20 cellular contexts compared by ENCODE assay signal in genomic region chrX:150100261-150100660, GRCh38.
A peak's percentile ranks its signal among the peaks of the same experiment; 100 is the strongest.
DNase-seq lines count a peak whose midpoint lies in the region; FAIRE-seq and TF ChIP-seq lines count a peak whose summit lies in the region.
"Had no signal": no experiment of that assay in that cellular context is flagged by ENCODE, and none has a peak within 500 bp of the region (broad histone marks: within the 10 kb centered on the region; RNA-seq: fewer than 3 reads in every experiment).

No MANE protein-coding gene starts in this region.

- no peak overlapping the region for H3K18ac ChIP-seq in trophoblast cell (ENCODE audit: low read length)

- H2AK5ac ChIP-seq in trophoblast cell (ENCODE audit: low read length) = no peak overlapping the region

- no peak overlapping the region for H4K91ac ChIP-seq in trophoblast cell (ENCODE audit: low read depth, low read length)

- H3K27ac ChIP-seq in GM23248 = no peak overlapping the region
- H3K27ac ChIP-seq in astrocyte (ENCODE audit: low read depth, low read length) = no peak overlapping the region
- H3K27ac ChIP-seq in trophoblast cell (ENCODE audit: low read depth, low read length) = no peak overlapping the region
- H3K27ac ChIP-seq in smooth muscle cell (ENCODE audit: low read depth) = no peak overlapping the region
- H3K27ac ChIP-seq: 22Rv1; BLaER1 treated with 17β-estradiol and CSF1 and Interleukin-3, amounts not matched to agents 10 nM and 100 nM; HL-60; SJSA1 had no signal

- no peak overlapping the region for H2BK12ac ChIP-seq in trophoblast cell (ENCODE audit: low read length)

- no peaks in the 10 kb centered on the region for H3F3A ChIP-seq in GM23248 (ENCODE audit: insufficient read depth)
- H3F3A ChIP-seq in smooth muscle cell (ENCODE audit: low read depth) = no peaks in the 10 kb centered on the region

- no peak overlapping the region for H4K12ac ChIP-seq in trophoblast cell (ENCODE audit: low read depth, low read length)

- H3K79me1 ChIP-seq in trophoblast cell (ENCODE audit: low read length) = no peaks in the 10 kb centered on the region

- no peaks in the 10 kb centered on the region for H3K27me3 ChIP-seq in GM23248 (replicated peaks; ENCODE audit: insufficient read depth)
- no peaks in the 10 kb centered on the region for H3K27me3 ChIP-seq in astrocyte (ENCODE audit: insufficient read depth, low read length)
- H3K27me3 ChIP-seq in trophoblast cell (ENCODE audit: insufficient read depth, low read length) = no peaks in the 10 kb centered on the region
- no peaks in the 10 kb centered on the region for H3K27me3 ChIP-seq in smooth muscle cell (ENCODE audit: low read depth)
- H3K27me3 ChIP-seq: BLaER1 treated with 17β-estradiol and CSF1 and Interleukin-3, amounts not matched to agents 10 nM and 100 nM; SJSA1 had no signal

- H3K79me2 ChIP-seq in GM23248 (ENCODE audit: insufficient read depth) (no peaks in the 10 kb centered on the region), astrocyte (ENCODE audit: insufficient read depth, low read length) (no peaks in the 10 kb centered on the region), trophoblast cell (ENCODE audit: control insufficient read depth, insufficient read depth, low read length, poor library complexity) (no peaks in the 10 kb centered on the region), smooth muscle cell (ENCODE audit: low read depth) (no peaks in the 10 kb centered on the region)

- TF ChIP-seq CTCF in AG04449 (IDR thresholded peaks at IDR 0.05; ENCODE audit: insufficient read depth, low read length, missing control alignments) (no peak), astrocyte (IDR thresholded peaks at IDR 0.05; ENCODE audit: insufficient read depth, low read depth, low read length) (no peak), smooth muscle cell (IDR thresholded peaks at IDR 0.05; ENCODE audit: borderline replicate concordance, insufficient read depth, poor library complexity, severe bottlenecking) (no peak)

- no peak overlapping the region for H3K4ac ChIP-seq in trophoblast cell (ENCODE audit: low read depth, low read length)

- no peaks in the 10 kb centered on the region for H3K27me3 Mint-ChIP-seq in astrocyte (ENCODE audit: low read depth, unreplicated experiment)
- H3K27me3 Mint-ChIP-seq: CD8-positive, alpha-beta memory T cell had no signal

- DNase-seq in AG04449 (ENCODE audit: low read depth, low spot score) (peak; percentile 21), GM23248 (peak; percentile 36), astrocyte (ENCODE audit: low read depth) (peak; percentile 78), myocyte (ENCODE audit: low read depth) (peak; percentile 38), COLO829 (ENCODE audit: low spot score) (no peak), SHP77 (lab: John Stamatoyannopoulos, UW) (no peak), trophoblast cell (no peak), smooth muscle cell (lab: John Stamatoyannopoulos, UW; ENCODE audit: unreplicated experiment) (no peak)
- DNase-seq: CD8-positive, alpha-beta memory T cell; DMS79 treated with DMSO at 0.1 percent for 48 hours; H7; NCI-H1417 treated with DMSO at 0.1 percent for 48 hours; NCI-H187 treated with DMSO at 0.1 percent for 48 hours; NCI-H226; NCI-H524 treated with DMSO at 0.1 percent for 48 hours; PC-3 had no signal

- no peak overlapping the region for H3K27ac Mint-ChIP-seq in astrocyte (ENCODE audit: unreplicated experiment)
- H3K27ac Mint-ChIP-seq: CD8-positive, alpha-beta memory T cell had no signal

- H3K4me1 Mint-ChIP-seq in astrocyte (ENCODE audit: low read depth, unreplicated experiment) = peaks cover 14% of the 10 kb centered on the region
- H3K4me1 Mint-ChIP-seq: CD8-positive, alpha-beta memory T cell had no signal

- H3K4me1 ChIP-seq in GM23248 (ENCODE audit: insufficient read depth) (peaks cover 10% of the 10 kb centered on the region; the same call in 1 of the 2 replicates), astrocyte (ENCODE audit: insufficient read depth, low read length) (no peaks in the 10 kb centered on the region), trophoblast cell (ENCODE audit: control insufficient read depth in 1 of 2, insufficient read depth in 2 of 2, low read length in 2 of 2) (peaks cover 0 to 2% of the 10 kb centered on the region in 2 experiments), smooth muscle cell (ENCODE audit: low read depth) (no peaks in the 10 kb centered on the region)
- H3K4me1 ChIP-seq: BLaER1 treated with 17β-estradiol and CSF1 and Interleukin-3, amounts not matched to agents 10 nM and 100 nM; SJSA1 had no signal

- FAIRE-seq in astrocyte (lab: Jason Lieb, UNC) = peak; percentile 98

- CTCF ChIA-PET in AG04449 (lab: Yijun Ruan, JAX) = no interaction called here

- H3K4me3 ChIP-seq in AG04449 (ENCODE audit: low read depth, low read length) (no peak overlapping the region), GM23248 (no peak overlapping the region), astrocyte (ENCODE audit: insufficient read depth, low read depth, low read length) (no peak overlapping the region), trophoblast cell (ENCODE audit: low read depth, low read length) (no peak overlapping the region), smooth muscle cell (no peak overlapping the region)
- H3K4me3 ChIP-seq: BLaER1 treated with 17β-estradiol and CSF1 and Interleukin-3, amounts not matched to agents 10 nM and 100 nM; SJSA1 had no signal

- H3K14ac ChIP-seq in trophoblast cell (ENCODE audit: low read length) = no peak overlapping the region

- H4K20me1 ChIP-seq in GM23248 (ENCODE audit: insufficient read depth) (no peaks in the 10 kb centered on the region), astrocyte (ENCODE audit: insufficient read depth, low read length) (no peaks in the 10 kb centered on the region), smooth muscle cell (ENCODE audit: low read depth) (no peaks in the 10 kb centered on the region)
- H4K20me1 ChIP-seq: BLaER1 treated with 17β-estradiol and CSF1 and Interleukin-3, amounts not matched to agents 10 nM and 100 nM had no signal

- H3K9ac ChIP-seq in GM23248 (no peak overlapping the region), astrocyte (ENCODE audit: low read length) (no peak overlapping the region), trophoblast cell (ENCODE audit: low read length) (no peak overlapping the region), smooth muscle cell (ENCODE audit: low read depth) (no peak overlapping the region)
- H3K9ac ChIP-seq: BLaER1 treated with 17β-estradiol and CSF1 and Interleukin-3, amounts not matched to agents 10 nM and 100 nM had no signal

- no peak overlapping the region for H4K8ac ChIP-seq in trophoblast cell (ENCODE audit: low read depth, low read length)

- H3K4me3 Mint-ChIP-seq in astrocyte (ENCODE audit: unreplicated experiment) = no peak overlapping the region
- H3K4me3 Mint-ChIP-seq: CD8-positive, alpha-beta memory T cell had no signal

- H3K23ac ChIP-seq in trophoblast cell (ENCODE audit: low read length) = no peak overlapping the region

- no peaks in the 10 kb centered on the region for H3K36me3 Mint-ChIP-seq in astrocyte (ENCODE audit: low read depth, unreplicated experiment)
- H3K36me3 Mint-ChIP-seq: CD8-positive, alpha-beta memory T cell had no signal

- H3K4me2 ChIP-seq in GM23248 (ENCODE audit: unreplicated experiment) = no peak overlapping the region
- no peak overlapping the region for H3K4me2 ChIP-seq in astrocyte (ENCODE audit: low read length)
- H3K4me2 ChIP-seq in trophoblast cell (ENCODE audit: low read length) = no peak overlapping the region
- no peak overlapping the region for H3K4me2 ChIP-seq in smooth muscle cell
- H3K4me2 ChIP-seq: BLaER1 treated with 17β-estradiol and CSF1 and Interleukin-3, amounts not matched to agents 10 nM and 100 nM had no signal

- H3K36me3 ChIP-seq in GM23248 (ENCODE audit: low read depth) (no peaks in the 10 kb centered on the region), astrocyte (ENCODE audit: insufficient read depth, low read length) (no peaks in the 10 kb centered on the region), trophoblast cell (ENCODE audit: control insufficient read depth in 1 of 2, insufficient read depth in 2 of 2, low read length in 2 of 2) (no peaks in the 10 kb centered on the region), smooth muscle cell (ENCODE audit: low read depth) (no peaks in the 10 kb centered on the region)
- H3K36me3 ChIP-seq: BLaER1 treated with 17β-estradiol and CSF1 and Interleukin-3, amounts not matched to agents 10 nM and 100 nM; SJSA1 had no signal

- H3K9me3 Mint-ChIP-seq in astrocyte (ENCODE audit: unreplicated experiment) = peaks cover 5% of the 10 kb centered on the region
- H3K9me3 Mint-ChIP-seq: CD8-positive, alpha-beta memory T cell had no signal

- no peaks in the 10 kb centered on the region for H3K9me2 ChIP-seq in GM23248 (ENCODE audit: insufficient read depth)

- WGBS in GM23248 (ENCODE audit: low coverage in 1 of 2, low lambda C conversion rate in 2 of 2, missing lambda C conversion rate in 2 of 2), 2 experiments = 28 to 43% methylated on average over 3 of the region's 3 CpGs
- WGBS in trophoblast cell (ENCODE audit: extremely low coverage, insufficient coverage, insufficient read length) = no CpG with 5 or more reads among the region's 3 CpGs
- WGBS in smooth muscle cell (ENCODE audit: low lambda C conversion rate) = 59% methylated on average over 3 of the region's 3 CpGs

- H2BK5ac ChIP-seq in trophoblast cell (ENCODE audit: low read depth, low read length, poor library complexity) = no peak overlapping the region

- H3K9me3 ChIP-seq in GM23248 (ENCODE audit: low read depth) = no peaks in the 10 kb centered on the region
- H3K9me3 ChIP-seq in astrocyte (ENCODE audit: insufficient read depth, low read depth, low read length) = no peaks in the 10 kb centered on the region
- no peaks in the 10 kb centered on the region for H3K9me3 ChIP-seq in trophoblast cell (ENCODE audit: insufficient read depth, low read depth, low read length)
- H3K9me3 ChIP-seq in smooth muscle cell (replicated peaks; ENCODE audit: low read depth) = no peaks in the 10 kb centered on the region
- H3K9me3 ChIP-seq: SJSA1 had no signal

- H2AFZ ChIP-seq in GM23248 (no peak overlapping the region), astrocyte (ENCODE audit: low read depth, low read length) (no peak overlapping the region), trophoblast cell (ENCODE audit: insufficient read depth, low read length, poor library complexity) (no peak overlapping the region), smooth muscle cell (ENCODE audit: low read depth) (no peak overlapping the region)

- no peak overlapping the region for H2BK120ac ChIP-seq in trophoblast cell (ENCODE audit: insufficient read depth, low read length, poor library complexity)

- in situ Hi-C loops in GM23248 (cut with MboI) = no loop called here

- POLR2A ChIA-PET in AG04449 (lab: Yijun Ruan, JAX) = no interaction called here

Comparison
In these comparisons a context has a peak if more than half of its experiments do, and no peak if none do; other contexts are left out.
1. DNase-seq: peak in AG04449 (single experiment), GM23248 (single experiment), astrocyte (single experiment) and myocyte (single experiment); none in COLO829 (single experiment), SHP77 (0 of 2), trophoblast cell (0 of 2) and smooth muscle cell (single experiment).